ENCODE assay signal across 21 cellular contexts in the genomic region with DNA sequence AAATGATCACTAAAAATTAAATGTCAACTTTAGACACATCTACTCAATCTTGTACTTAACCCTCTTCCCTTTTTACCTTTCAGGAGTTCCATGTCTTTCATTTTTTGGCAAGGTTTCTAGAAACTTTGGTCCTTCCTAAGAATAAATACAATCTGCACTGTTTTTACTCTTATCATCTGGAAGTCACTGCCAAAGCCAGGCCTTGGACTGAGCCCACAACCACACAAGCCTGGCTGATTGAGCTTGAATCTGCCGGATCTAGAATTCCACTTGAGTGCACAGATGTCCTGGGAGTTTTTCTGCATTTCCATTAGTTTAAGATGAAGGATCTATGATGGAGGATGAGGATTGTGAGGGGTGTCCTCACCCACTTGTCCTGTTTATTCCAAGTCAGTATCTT.
"Had no signal": no experiment of that assay in that cellular context is flagged by ENCODE, and none has a peak within 500 bp of the region (broad histone marks: within the 10 kb centered on the region; RNA-seq: fewer than 3 reads in every experiment).

No MANE protein-coding gene starts in this region.

- H3K27ac ChIP-seq: dorsolateral prefrontal cortex, foreskin keratinocyte, gastroesophageal sphincter, heart left ventricle, hepatocyte, neural progenitor cell, prostate gland, right atrium auricular region, sigmoid colon, testis, tibial artery had no signal

- ATAC-seq: foreskin keratinocyte; gastroesophageal sphincter; mucosa of descending colon; stimulated activated memory B cell treated with anti-CD40 and anti-IgM and Interleukin-4, amounts not matched to agents 10 μg/mL and 1 μg/mL and 100 μg/mL, for 72 hours; stimulated activated naive CD8-positive, alpha-beta T cell treated with anti-CD3 and anti-CD28 coated beads, Interleukin-15, Interleukin-2, amounts not matched to agents 100 U/mL and 50 U/mL, for 24 hours had no signal

- DNase-seq: dorsolateral prefrontal cortex; effector CD4-positive, alpha-beta T cell; foreskin keratinocyte; heart left ventricle; left cardiac atrium; mucosa of descending colon; naive B cell; sigmoid colon; stimulated activated CD4-positive, alpha-beta T cell treated with anti-CD3 and anti-CD28 coated beads, Interleukin-2, amount 100 ng/mL, for 24 hours; stimulated activated CD4-positive, alpha-beta T cell treated with anti-CD3 and anti-CD28 coated beads, Interleukin-4, amount 100 ng/mL, for 24 hours; stimulated activated naive CD8-positive, alpha-beta T cell treated with anti-CD3 and anti-CD28 coated beads, Interleukin-15, Interleukin-2, amounts not matched to agents 100 U/mL and 50 U/mL, for 24 hours; substantia nigra; testis; tibial artery had no signal

- H3K27me3 ChIP-seq: dorsolateral prefrontal cortex, foreskin keratinocyte, gastroesophageal sphincter, heart left ventricle, hepatocyte, neural progenitor cell, right atrium auricular region, sigmoid colon, testis, tibial artery had no signal

- H3K36me3 ChIP-seq: neural progenitor cell, prostate gland, right atrium auricular region had no signal

- H3K9me3 ChIP-seq: gastroesophageal sphincter, heart left ventricle, mucosa of descending colon, prostate gland, right atrium auricular region, sigmoid colon, testis, tibial artery had no signal

- H3K4me1 ChIP-seq: foreskin keratinocyte, gastroesophageal sphincter, neural progenitor cell, prostate gland, sigmoid colon, testis, tibial artery had no signal

- H3K4me3 ChIP-seq: dorsolateral prefrontal cortex, gastroesophageal sphincter, heart left ventricle, hepatocyte, lung, mucosa of descending colon, neural progenitor cell, prostate gland, right atrium auricular region, sigmoid colon, testis, tibial artery had no signal
